ENCODE assay signal across 12 cellular contexts in genomic region chrX:43971966-43972961, GRCh38. TPM values are rescaled to one million over a fixed set of nuclear protein-coding genes. Genes with fewer than 3 reads are reported as not detected.
A peak's percentile ranks its signal among the peaks of the same experiment; 100 is the strongest.
DNase-seq lines count a peak whose midpoint lies in the region; ATAC-seq, FAIRE-seq and TF ChIP-seq lines count a peak whose summit lies in the region.
"Had no signal": no experiment of that assay in that cellular context is flagged by ENCODE, and none has a peak within 500 bp of the region (broad histone marks: within the 10 kb centered on the region; RNA-seq: fewer than 3 reads in every experiment).

No MANE protein-coding gene starts in this region.

- no peak for TF ChIP-seq CTCF in bronchial epithelial cell (IDR thresholded peaks at IDR 0.05; ENCODE audit: insufficient read depth, low read length, severe bottlenecking)
- no peak for TF ChIP-seq CTCF in GM10266 (IDR thresholded peaks at IDR 0.05; ENCODE audit: control insufficient read depth, insufficient read depth, low read depth, missing control alignments)

- FAIRE-seq in bronchial epithelial cell (lab: Jason Lieb, UNC): no peak
- FAIRE-seq: A549, K562 had no signal

- H3K36me3 ChIP-seq in bronchial epithelial cell (ENCODE audit: control insufficient read depth, insufficient read depth, low read length): no peaks in the 10 kb centered on the region
- H3K36me3 ChIP-seq: transverse colon had no signal

- peak; percentile 20 for ATAC-seq in left colon
- ATAC-seq in GM18498 (IDR thresholded peaks at IDR 0.05; ENCODE audit: unreplicated experiment): no peak
- ATAC-seq: A549, K562 had no signal

- H3K27ac ChIP-seq in substantia nigra (ENCODE audit: low read depth, low read length, poor library complexity, severe bottlenecking): peak overlapping the region; percentile 86
- H3K27ac ChIP-seq: A549, transverse colon had no signal

- DNase-seq in NCI-H2227 treated with DMSO at 0.1 percent for 48 hours (lab: John Stamatoyannopoulos, UW) (peak; percentile 11), NCI-H2227 (lab: John Stamatoyannopoulos, UW; ENCODE audit: unreplicated experiment) (no peak), bronchial epithelial cell (ENCODE audit: low read depth) (peak; percentile 33), left colon (no peak), substantia nigra (lab: John Stamatoyannopoulos, UW) (peak in 23 of 49 donors; percentile 0 to 55 (median 9)), activated gamma-delta T cell (lab: John Stamatoyannopoulos, UW) (no peak), GM10266 (ENCODE audit: extremely low spot score) (no peak)
- DNase-seq: activated T-cell treated with anti-CD3 and anti-CD28 coated beads for 4 hours, transverse colon had no signal

- intact Hi-C loops in left colon (cut with DNase I, micrococcal nuclease): no loop called here

- no peaks in the 10 kb centered on the region for H3K27me3 ChIP-seq in bronchial epithelial cell (ENCODE audit: control insufficient read depth, insufficient read depth, low read length)
- H3K27me3 ChIP-seq: transverse colon had no signal

- H3K4me3 ChIP-seq in bronchial epithelial cell (ENCODE audit: low read depth, low read length): no peak overlapping the region
- H3K4me3 ChIP-seq: A549, K562 had no signal

RNA-seq across cellular contexts. Expression of gene NDP, which starts 0.9 kb away (rescaled TPM):
- not detected in 2 replicates for total RNA-seq in bronchial epithelial cell
- under 1 TPM in 1 of 2 donors, not detected in 1; 0.17 TPM for total RNA-seq in left colon
- total RNA-seq: K562 had no signal

Comparison
In these comparisons a context has a peak if more than half of its experiments do, and no peak if none do; other contexts are left out.
1. DNase-seq: peak in NCI-H2227 treated with DMSO at 0.1 percent for 48 hours (single experiment) and bronchial epithelial cell (single experiment); none in NCI-H2227 (single experiment), left colon (0 of 2), activated gamma-delta T cell (single experiment) and GM10266 (single experiment).